In genomic region chr10:4596951-4597350, GRCh38 we compare ENCODE assay signal across 26 cellular contexts.
DNase-seq lines count a peak whose midpoint lies in the region; ATAC-seq and TF ChIP-seq lines count a peak whose summit lies in the region.
"Had no signal": no experiment of that assay in that cellular context is flagged by ENCODE, and none has a peak within 500 bp of the region (broad histone marks: within the 10 kb centered on the region; RNA-seq: fewer than 3 reads in every experiment).

No MANE protein-coding gene starts in this region.

- DNase-seq in AG08395 (ENCODE audit: low spot score) = peak; percentile 43
- DNase-seq in ELR (ENCODE audit: low read depth) = peak; percentile 1
- DNase-seq in adipocyte (ENCODE audit: low read depth) = peak; percentile 24
- DNase-seq in foreskin fibroblast = peak; percentile 36 to 68
- no peak for DNase-seq in prostate gland (ENCODE audit: low spot score)
- no peak for DNase-seq in NCI-H2227 (lab: John Stamatoyannopoulos, UW; ENCODE audit: unreplicated experiment)
- DNase-seq in OCI-M2 (lab: John Stamatoyannopoulos, UW; ENCODE audit: unreplicated experiment) = no peak
- DNase-seq: activated CD4-positive, alpha-beta T cell treated with anti-CD3 and anti-CD28 coated beads, Interleukin-2, amount 50 U/mL, for 48 hours; activated CD4-positive, CD25-positive, alpha-beta regulatory T cell treated with anti-CD3 and anti-CD28 coated beads, Interleukin-2, amount 50 U/mL, for 72 hours; CD8-positive, alpha-beta memory T cell; DMS 273 treated with DMSO at 0.1 percent for 48 hours; head of caudate nucleus; kidney; left ventricle myocardium superior; naive B cell; NCI-H1048; NCI-H1694; NCI-H510A; psoas muscle; sigmoid colon; stimulated activated CD4-positive, alpha-beta T cell treated with anti-CD3 and anti-CD28 coated beads, Interleukin-15, amount 100 ng/mL, for 24 hours; T-helper 2 cell had no signal

- H3K9ac ChIP-seq in adipocyte (ENCODE audit: low read length) = no peak overlapping the region

- TF ChIP-seq POLR2A in prostate gland (IDR thresholded peaks at IDR 0.05) = no peak

- no peaks in the 10 kb centered on the region for H3K4me1 ChIP-seq in adipocyte (ENCODE audit: control insufficient read depth, insufficient read depth, low read length)
- H3K4me1 ChIP-seq in prostate gland (replicated peaks) = no peaks in the 10 kb centered on the region
- H3K4me1 ChIP-seq: psoas muscle, sigmoid colon, tibial nerve had no signal

- H3K4me3 ChIP-seq in adipocyte (ENCODE audit: low read length) (no peak overlapping the region), foreskin fibroblast (ENCODE audit: low read depth in 1 of 2, low read length in 2 of 2) (no peak overlapping the region), prostate gland (no peak overlapping the region)
- H3K4me3 ChIP-seq: psoas muscle, sigmoid colon, tibial nerve had no signal

- no peak for ATAC-seq in HG03571 (IDR thresholded peaks at IDR 0.05; ENCODE audit: unreplicated experiment)
- ATAC-seq: left ventricle myocardium superior; psoas muscle; Right ventricle myocardium inferior; stimulated activated effector memory CD8-positive, alpha-beta T cell treated with anti-CD3 and anti-CD28 coated beads, Interleukin-12 subunit alpha, Interleukin-12 subunit beta, amount 100 ng/mL, for 72 hours had no signal

- H3K9me3 ChIP-seq in adipocyte (ENCODE audit: control insufficient read depth, low read length) (no peaks in the 10 kb centered on the region), prostate gland (no peaks in the 10 kb centered on the region)
- H3K9me3 ChIP-seq: sigmoid colon had no signal

- TF ChIP-seq CTCF in foreskin fibroblast (IDR thresholded peaks at IDR 0.05; ENCODE audit: low read depth, low read length) = no peak
- TF ChIP-seq CTCF in prostate gland (IDR thresholded peaks at IDR 0.05) = no peak

- WGBS in prostate gland = 97% methylated on average over 1 of the region's 1 CpG

- H3K27ac ChIP-seq in prostate gland = no peak overlapping the region
- H3K27ac ChIP-seq: psoas muscle, sigmoid colon, tibial nerve had no signal

- H3K27me3 ChIP-seq in adipocyte (replicated peaks; ENCODE audit: control insufficient read depth, insufficient read depth, low read length) (no peaks in the 10 kb centered on the region), prostate gland (replicated peaks; ENCODE audit: insufficient read depth) (no peaks in the 10 kb centered on the region)
- H3K27me3 ChIP-seq: sigmoid colon, tibial nerve had no signal

- intact Hi-C loops in prostate gland (cut with DNase I) = no loop called here

- H3K36me3 ChIP-seq in adipocyte (ENCODE audit: control insufficient read depth, insufficient read depth, low read length, severe bottlenecking) (no peaks in the 10 kb centered on the region), prostate gland (no peaks in the 10 kb centered on the region)
- H3K36me3 ChIP-seq: sigmoid colon, tibial nerve had no signal

Comparison
In these comparisons a context has a peak if more than half of its experiments do, and no peak if none do; other contexts are left out.
1. DNase-seq: peak in AG08395 (single experiment), ELR (single experiment), adipocyte (single experiment) and foreskin fibroblast (2 of 2); none in prostate gland (single experiment), NCI-H2227 (single experiment) and OCI-M2 (single experiment).